16 cellular contexts compared by ENCODE assay signal in genomic region chr1:118132000-118132399, GRCh38. TPM values are rescaled to one million over a fixed set of nuclear protein-coding genes. Genes with fewer than 3 reads are reported as not detected.
"Had no signal": no experiment of that assay in that cellular context is flagged by ENCODE, and none has a peak within 500 bp of the region (broad histone marks: within the 10 kb centered on the region; RNA-seq: fewer than 3 reads in every experiment).

No MANE protein-coding gene starts in this region.

- H3K4me3 ChIP-seq: hepatocyte, mucosa of descending colon, suprapubic skin, thyroid gland had no signal

- DNase-seq: effector memory CD8-positive, alpha-beta T cell; erythroblast; foreskin melanocyte; head of caudate nucleus; mucosa of descending colon; naive thymus-derived CD8-positive, alpha-beta T cell; posterior cingulate gyrus; right cardiac atrium; small intestine; stimulated activated CD4-positive, alpha-beta T cell treated with anti-CD3 and anti-CD28 coated beads, Interleukin-12 subunit alpha, Interleukin-12 subunit beta, amount 100 ng/mL, for 4 hours; stimulated activated naive CD4-positive, alpha-beta T cell treated with Interleukin-2 at 50 U/mL for 16 hours had no signal

- H3K27ac ChIP-seq: hepatocyte, neutrophil, suprapubic skin, thyroid gland had no signal

- H3K36me3 ChIP-seq: neutrophil, suprapubic skin, thyroid gland had no signal

- H3K4me1 ChIP-seq: thyroid gland had no signal

- H3K9me3 ChIP-seq: mucosa of descending colon, neutrophil, suprapubic skin, thyroid gland had no signal

- H3K27me3 ChIP-seq: hepatocyte, suprapubic skin, thyroid gland had no signal

RNA-seq across cellular contexts. Expression of gene SPAG17, which starts 53.0 kb away (rescaled TPM):
- total RNA-seq: lung microvascular endothelial cell; mucosa of descending colon; naive thymus-derived CD8-positive, alpha-beta T cell had no signal
